26 cellular contexts compared by ENCODE assay signal in genomic region chr10:125449571-125449970, GRCh38.
"Had no signal": no experiment of that assay in that cellular context is flagged by ENCODE, and none has a peak within 500 bp of the region (broad histone marks: within the 10 kb centered on the region; RNA-seq: fewer than 3 reads in every experiment).

No MANE protein-coding gene starts in this region.

- H3K36me3 ChIP-seq: stomach, suprapubic skin, thoracic aorta, thyroid gland, tibial artery, tibial nerve, transverse colon, upper lobe of left lung, upper lobe of right lung, uterus, vagina had no signal

- H3K9me3 ChIP-seq: stomach, suprapubic skin, testis, thoracic aorta, thyroid gland, tibial artery, tibial nerve, transverse colon, upper lobe of left lung, upper lobe of right lung, uterus, vagina had no signal

- H3K4me3 ChIP-seq: stomach, suprapubic skin, testis, thoracic aorta, thyroid gland, tibial artery, tibial nerve, transverse colon, upper lobe of left lung, upper lobe of right lung, uterus, vagina had no signal

- H3K4me1 ChIP-seq: stomach, suprapubic skin, testis, tibial artery, tibial nerve, transverse colon, upper lobe of left lung, upper lobe of right lung, uterus, vagina had no signal

- DNase-seq: stimulated activated CD4-positive, alpha-beta T cell treated with anti-CD3 and anti-CD28 coated beads, Interleukin-2, amount 100 ng/mL, for 48 hours; stimulated activated CD4-positive, alpha-beta T cell treated with anti-CD3 and anti-CD28 coated beads, Interleukin-4, amount 100 ng/mL, for 1 hour; stimulated activated CD4-positive, alpha-beta T cell treated with anti-CD3 and anti-CD28 coated beads, Interleukin-4, amount 100 ng/mL, for 24 hours; stimulated activated CD4-positive, alpha-beta T cell treated with anti-CD3 and anti-CD28 coated beads, Interleukin-4, amount 100 ng/mL, for 4 hours; stimulated activated CD8-positive, alpha-beta memory T cell treated with anti-CD3 and anti-CD28 coated beads, Interleukin-4, amount 100 ng/mL, for 48 hours; stimulated activated naive B cell treated with anti-CD40 and anti-IgM and Interleukin-4, amounts not matched to agents 10 μg/mL and 1 μg/mL and 100 μg/mL, for 72 hours; stimulated activated naive CD4-positive, alpha-beta T cell; stimulated activated naive CD4-positive, alpha-beta T cell treated with Interleukin-2 at 50 U/mL for 16 hours; stimulated activated naive CD8-positive, alpha-beta T cell treated with anti-CD3 and anti-CD28 coated beads, Interleukin-15, amount 100 ng/mL, for 72 hours; stimulated activated naive CD8-positive, alpha-beta T cell treated with anti-CD3 and anti-CD28 coated beads, Interleukin-15, Interleukin-2, amounts not matched to agents 100 U/mL and 50 U/mL, for 24 hours; stomach; substantia nigra; testis; thyroid gland; tibial artery; transverse colon; trophoblast cell; upper lobe of left lung; upper lobe of right lung; uterus had no signal

- H3K27ac ChIP-seq: stomach, suprapubic skin, testis, thoracic aorta, thyroid gland, tibial artery, tibial nerve, transverse colon, upper lobe of left lung, upper lobe of right lung, uterus, vagina had no signal

- H3K27me3 ChIP-seq: testis, thyroid gland, tibial nerve, transverse colon, upper lobe of left lung, uterus, vagina had no signal

- ATAC-seq: stimulated activated effector memory CD8-positive, alpha-beta T cell treated with anti-CD3 and anti-CD28 coated beads, Interleukin-12 subunit alpha, Interleukin-12 subunit beta, amount 100 ng/mL, for 72 hours; stimulated activated memory B cell treated with anti-CD40 and anti-IgM and Interleukin-4, amounts not matched to agents 10 μg/mL and 1 μg/mL and 100 μg/mL, for 72 hours; stimulated activated naive B cell treated with anti-CD40 and anti-IgM and Interleukin-4, amounts not matched to agents 10 μg/mL and 1 μg/mL and 100 μg/mL, for 72 hours; stimulated activated naive CD8-positive, alpha-beta T cell treated with anti-CD3 and anti-CD28 coated beads, Interleukin-15, amount 100 ng/mL, for 72 hours; stimulated activated naive CD8-positive, alpha-beta T cell treated with anti-CD3 and anti-CD28 coated beads, Interleukin-15, Interleukin-2, amounts not matched to agents 100 U/mL and 50 U/mL, for 24 hours; upper lobe of right lung had no signal
